10 cellular contexts compared by ENCODE assay signal in genomic region chrX:56766554-56767412, GRCh38. TPM values are rescaled to one million over a fixed set of nuclear protein-coding genes. Genes with fewer than 3 reads are reported as not detected.
DNase-seq lines count a peak whose midpoint lies in the region; ATAC-seq and TF ChIP-seq lines count a peak whose summit lies in the region.
"Had no signal": no experiment of that assay in that cellular context is flagged by ENCODE, and none has a peak within 500 bp of the region (broad histone marks: within the 10 kb centered on the region; RNA-seq: fewer than 3 reads in every experiment).

No MANE protein-coding gene starts in this region.

- peak overlapping the region; percentile 84 for H3K4me2 ChIP-seq in mammary epithelial cell (ENCODE audit: insufficient read depth, low read depth, low read length)

- 52% methylated on average over 15 of the region's 23 CpGs for WGBS in mammary epithelial cell (ENCODE audit: low coverage, missing lambda C conversion rate)
- WGBS in testis, 2 donors: 78 to 79% methylated on average over 10 to 21 of the region's 23 CpGs

- no peaks in the 10 kb centered on the region for H3K36me3 Mint-ChIP-seq in natural killer cell

- no peaks in the 10 kb centered on the region for H3K79me2 ChIP-seq in mammary epithelial cell (ENCODE audit: insufficient read depth, low read length)

- H3K9me3 ChIP-seq in mammary epithelial cell (replicated peaks; ENCODE audit: insufficient read depth, low read length) (no peaks in the 10 kb centered on the region), testis (no peaks in the 10 kb centered on the region)

- TF ChIP-seq POLR2A in testis (IDR thresholded peaks at IDR 0.05): no peak

- H3K27me3 ChIP-seq in BJ (ENCODE audit: control insufficient read depth, insufficient read depth, low read length) (no peaks in the 10 kb centered on the region), HL-60 (ENCODE audit: insufficient read depth, poor library complexity, severe bottlenecking) (no peaks in the 10 kb centered on the region), mammary epithelial cell (ENCODE audit: insufficient read depth, low read length) (no peaks in the 10 kb centered on the region), testis (no peaks in the 10 kb centered on the region)

- BruUV-seq in mammary epithelial cell (replicated peaks; lab: Mats Ljungman, UMichigan): no TSS peak

- CTCF ChIA-PET in BJ (lab: Yijun Ruan, JAX): no interaction called here
- CTCF ChIA-PET in mammary epithelial cell (lab: Charles Lee; ENCODE audit: low non-redundant PET): no interaction called here

- H3K27ac Mint-ChIP-seq in natural killer cell: peak overlapping the region; percentile 93 to 98

- H3K4me3 Mint-ChIP-seq in natural killer cell: peak overlapping the region; percentile 95

- peaks cover 33 to 45% of the 10 kb centered on the region in 2 donors for H3K4me1 Mint-ChIP-seq in natural killer cell

- H3K4me1 ChIP-seq in mammary epithelial cell (ENCODE audit: insufficient read depth, low read length) (peaks cover 15% of the 10 kb centered on the region), testis (no peaks in the 10 kb centered on the region)

- H3K27me3 Mint-ChIP-seq in natural killer cell (ENCODE audit: low read depth in 2 of 2): peaks cover 0 to 4% of the 10 kb centered on the region in 2 donors

- POLR2A ChIA-PET in BJ (lab: Charles Lee): no interaction called here

- peak; percentile 26; the same call in 1 of the 2 replicates for TF ChIP-seq CTCF in BJ (IDR thresholded peaks at IDR 0.05; ENCODE audit: insufficient read depth, low read depth, low read length)
- TF ChIP-seq CTCF in HL-60 (IDR thresholded peaks at IDR 0.05; ENCODE audit: insufficient read depth, low read length): no peak
- TF ChIP-seq CTCF in mammary epithelial cell (conservative IDR thresholded peaks at IDR 0.05 in 1 of 2, IDR thresholded peaks at IDR 0.05 in 1 of 2; ENCODE audit: extremely low read depth in 1 of 2, insufficient read depth in 1 of 2, low read depth in 1 of 2, low read length in 2 of 2): no peak
- TF ChIP-seq CTCF in natural killer cell (IDR thresholded peaks at IDR 0.05): no peak
- no peak for TF ChIP-seq CTCF in testis (IDR thresholded peaks at IDR 0.05)

- H3K36me3 ChIP-seq in BJ (ENCODE audit: control insufficient read depth, insufficient read depth, low read length) (peaks cover 2% of the 10 kb centered on the region; the same call in 1 of the 2 replicates), mammary epithelial cell (ENCODE audit: insufficient read depth, low read length) (no peaks in the 10 kb centered on the region), testis (ENCODE audit: low read depth, missing control alignments) (no peaks in the 10 kb centered on the region)

- in situ Hi-C loops in mammary epithelial cell (cut with MboI; ENCODE audit: low sequenced_read_pairs in 2 of 2): no loop called here

- H3K4me3 ChIP-seq in BJ (ENCODE audit: low read depth, low read length) (no peak overlapping the region), HL-60 (replicated peaks; ENCODE audit: insufficient read depth, low read length) (no peak overlapping the region), mammary epithelial cell (replicated peaks in 1 of 3; ENCODE audit: insufficient read depth in 1 of 3, low read depth in 2 of 3, low read length in 3 of 3) (peak overlapping the region; percentile 42 to 56 (median 45)), testis (no peak overlapping the region)
- H3K4me3 ChIP-seq: SK-N-MC had no signal

- intact Hi-C loops in mammary epithelial cell (cut with micrococcal nuclease) (loop anchor here (10.0 kb wide), 1 partner anchor 808 kb away; no protein-coding TSS in a partner anchor), natural killer cell (cut with micrococcal nuclease) (no loop called here), testis (cut with DNase I; ENCODE audit: low total_unique reads) (no loop called here)

- no peak for DNase-seq in BJ (ENCODE audit: low read depth)
- DNase-seq in HL-60 (ENCODE audit: low read depth in 1 of 2, low spot score in 1 of 2): no peak
- no peak for DNase-seq in mammary epithelial cell
- no peak for DNase-seq in natural killer cell
- DNase-seq in testis: no peak
- DNase-seq: MV-4-11 had no signal

- dilution Hi-C loops in mammary epithelial cell (cut with HindIII; ENCODE audit: low sequenced_read_pairs): no loop called here

- H3K27ac ChIP-seq in HL-60 (replicated peaks): peak overlapping the region; percentile 32; the same call in 1 of the 2 replicates
- no peak overlapping the region for H3K27ac ChIP-seq in mammary epithelial cell (ENCODE audit: insufficient read depth, low read depth, low read length)
- no peak overlapping the region for H3K27ac ChIP-seq in testis
- H3K27ac ChIP-seq: SK-N-MC had no signal

- no peaks in the 10 kb centered on the region for H3K9me3 Mint-ChIP-seq in natural killer cell

- peak overlapping the region; percentile 58 for H2AFZ ChIP-seq in mammary epithelial cell (ENCODE audit: low read depth, low read length)

- ATAC-seq in natural killer cell (no peak), GM21723 (IDR thresholded peaks at IDR 0.05; ENCODE audit: unreplicated experiment) (no peak), GM18498 (IDR thresholded peaks at IDR 0.05; ENCODE audit: unreplicated experiment) (no peak), GM21526 (IDR thresholded peaks at IDR 0.05; ENCODE audit: low FRiP score, unreplicated experiment) (no peak)

- H3K9ac ChIP-seq in mammary epithelial cell (ENCODE audit: insufficient read depth, low read length): no peak overlapping the region

- no peaks in the 10 kb centered on the region for H4K20me1 ChIP-seq in mammary epithelial cell (ENCODE audit: insufficient read depth, low read length)

RNA-seq across cellular contexts. Expression of gene NBDY, which starts 37.7 kb away (rescaled TPM):
- 36.2 and 38.8 TPM in 2 replicates for polyA plus RNA-seq in BJ (2011; rRNA removed)
- polyA minus RNA-seq in BJ (2011; rRNA and poly(A)+ RNA removed): 15.4 and 17.2 TPM in 2 replicates
- total RNA-seq in mammary epithelial cell: 10 to 100 TPM; 12.5 to 54.3 TPM
- 37.9 TPM for polyA plus RNA-seq in mammary epithelial cell
- polyA minus RNA-seq in mammary epithelial cell: 39.8 TPM
- 10 to 100 TPM; 16.0 to 23.6 (median 16.6) TPM for total RNA-seq in natural killer cell
- total RNA-seq in testis: 10 to 100 TPM; 30.9 to 33.1 TPM
- 26.1 TPM for polyA plus RNA-seq in testis (ENCODE audit: insufficient read depth, low read depth, low replicate concordance)

Comparison
In these comparisons a context has a peak if more than half of its experiments do, and no peak if none do; other contexts are left out.
1. H3K4me3 ChIP-seq: peak in mammary epithelial cell (3 of 3); none in BJ (single experiment), HL-60 (single experiment) and testis (0 of 2).